In genomic region chr1:11479375-11479979, GRCh38 we compare ENCODE assay signal across 7 cellular contexts. TPM values are rescaled to one million over a fixed set of nuclear protein-coding genes. Genes with fewer than 3 reads are reported as not detected.
DNase-seq lines count a peak whose midpoint lies in the region; ATAC-seq and TF ChIP-seq lines count a peak whose summit lies in the region.

No MANE protein-coding gene starts in this region.

- TF ChIP-seq CTCF in H9 (conservative IDR thresholded peaks at IDR 0.05) (no peak), SK-N-SH (IDR thresholded peaks at IDR 0.05) (no peak), fibroblast of mammary gland (conservative IDR thresholded peaks at IDR 0.05; ENCODE audit: control insufficient read depth, insufficient read depth, low read depth, low read length) (no peak)

- no peak overlapping the region for H3K14ac ChIP-seq in H9 (ENCODE audit: insufficient read depth, low read length)

- CTCF ChIA-PET in SK-N-SH (lab: Yijun Ruan, JAX) = interaction anchor here (0.6 to 6.6 kb wide), 35 partner anchors 10 to 1081 kb away, joined by 3 to 63 read pairs (median 6); no protein-coding TSS in a partner anchor

- no peak overlapping the region for H4K91ac ChIP-seq in H9 (ENCODE audit: insufficient read length, low read depth, low read length)

- DNase-seq in H9 (peak; percentile 40), SK-N-SH (peak; percentile 64), fibroblast of mammary gland (ENCODE audit: low read depth) (no peak), NOMO-1 treated with dmso at 0.1 percent for 144 hours (lab: John Stamatoyannopoulos, UW; ENCODE audit: unreplicated experiment) (no peak), NCI-H1930 (lab: John Stamatoyannopoulos, UW) (no peak)

- H3K4me1 ChIP-seq in H9 (ENCODE audit: insufficient read depth, low read length) (no peaks in the 10 kb centered on the region), SK-N-SH (ENCODE audit: control insufficient read depth in 1 of 2, insufficient read depth in 2 of 2, low read depth in 1 of 2, low read length in 1 of 2) (peaks cover 0 to 53% of the 10 kb centered on the region in 2 experiments; a peak in 2 of 4 replicates)

- peaks cover 59% of the 10 kb centered on the region for H3K27me3 Mint-ChIP-seq in H9 (ENCODE audit: low read depth)

- H4K20me1 ChIP-seq in H9 (ENCODE audit: control insufficient read depth, insufficient read depth, insufficient read length) = no peaks in the 10 kb centered on the region
- H4K20me1 ChIP-seq in SK-N-SH (ENCODE audit: insufficient read depth) = no peaks in the 10 kb centered on the region

- H3K36me3 Mint-ChIP-seq in H9 (ENCODE audit: insufficient read depth in 1 of 3, low read depth in 3 of 3) = no peaks in the 10 kb centered on the region; a peak in 1 of 7 replicates

- POLR2A ChIA-PET in SK-N-SH (lab: Yijun Ruan, JAX) = interaction anchor here (0.7 to 1.9 kb wide), 20 partner anchors 14 to 868 kb away, joined by 3 to 26 read pairs (median 3); partner anchors contain the start of gene UBIAD1

- H3K9me2 ChIP-seq in SK-N-SH = no peaks in the 10 kb centered on the region

- H3K4me3 ChIP-seq in SK-N-SH (ENCODE audit: low read depth in 2 of 2, low read length in 1 of 2) = peak overlapping the region; percentile 66 to 75
- peak overlapping the region; percentile 29 for H3K4me3 ChIP-seq in fibroblast of mammary gland (ENCODE audit: control insufficient read depth, low read depth, low read length)
- H3K4me3 ChIP-seq in skin epidermis = peak overlapping the region; percentile 33 to 57 (median 38)

- no peak overlapping the region for H3K18ac ChIP-seq in H9 (ENCODE audit: insufficient read length, low read depth, low read length)

- no peak for TF ChIP-seq RAD21 in SK-N-SH (IDR thresholded peaks at IDR 0.05; ENCODE audit: low read length)

- no peaks in the 10 kb centered on the region for H3K79me1 ChIP-seq in H9 (ENCODE audit: insufficient read depth, low read depth, low read length, poor library complexity, severe bottlenecking)

- H3K4me3 Mint-ChIP-seq in H9 = peak overlapping the region; percentile 70 to 90

- peaks cover 10 to 16% of the 10 kb centered on the region in 2 experiments for H3K4me1 Mint-ChIP-seq in H9

- no peak overlapping the region for H3K56ac ChIP-seq in H9 (ENCODE audit: insufficient read length, low read depth, low read length)

- H2BK15ac ChIP-seq in H9 (ENCODE audit: low read depth, low read length) = no peak overlapping the region

- H3K23me2 ChIP-seq in H9 (ENCODE audit: insufficient read length, low read depth, low read length, poor library complexity, severe bottlenecking) = peaks cover 2% of the 10 kb centered on the region

- H3K27me3 ChIP-seq in H9 (ENCODE audit: insufficient read depth, low read length) = peaks cover 8% of the 10 kb centered on the region; the same call in 1 of the 2 replicates
- H3K27me3 ChIP-seq in SK-N-SH (ENCODE audit: insufficient read depth) = no peaks in the 10 kb centered on the region

- no peak overlapping the region for H2BK120ac ChIP-seq in H9 (ENCODE audit: low read depth, low read length, poor library complexity, severe bottlenecking)

- no peak overlapping the region for H4K8ac ChIP-seq in H9 (replicated peaks; ENCODE audit: insufficient read length, low read depth, low read length)

- H3K36me3 ChIP-seq in SK-N-SH (replicated peaks in 1 of 2; ENCODE audit: control insufficient read depth in 1 of 2, insufficient read depth in 2 of 2, low read length in 1 of 2) = no peaks in the 10 kb centered on the region

- H3K9ac ChIP-seq in H9 (ENCODE audit: extremely low read depth, insufficient read length, low read length) = peak overlapping the region; percentile 6
- peak overlapping the region; percentile 60; the same call in 1 of the 2 replicates for H3K9ac ChIP-seq in SK-N-SH

- H2AFZ ChIP-seq in H9 (ENCODE audit: low read length) (no peak overlapping the region), SK-N-SH (ENCODE audit: low read depth) (peak overlapping the region; percentile 82)

- no peaks in the 10 kb centered on the region for H3K79me2 ChIP-seq in H9 (ENCODE audit: insufficient read depth, low read length)
- no peaks in the 10 kb centered on the region for H3K79me2 ChIP-seq in SK-N-SH (ENCODE audit: insufficient read depth)

- no peak overlapping the region for H3K23ac ChIP-seq in H9 (ENCODE audit: insufficient read length, low read depth, low read length)

- no peak overlapping the region for H3K27ac Mint-ChIP-seq in H9

- peaks cover 0 to 3% of the 10 kb centered on the region in 2 experiments; a peak in 1 of 5 replicates for H3K9me3 Mint-ChIP-seq in H9

- no peak overlapping the region for H2BK5ac ChIP-seq in H9 (ENCODE audit: insufficient read length, low read length)

- TF ChIP-seq EP300 in SK-N-SH (IDR thresholded peaks at IDR 0.05; ENCODE audit: borderline replicate concordance in 1 of 2, low read depth in 1 of 2, low read length in 1 of 2) = no peak

- no CpG with 5 or more reads among the region's 52 CpGs for WGBS in H9 (ENCODE audit: extremely low coverage, insufficient read length, low lambda C conversion rate)
- WGBS in SK-N-SH (ENCODE audit: low lambda C conversion rate) = under 1% methylated on average over 21 of the region's 52 CpGs

- H3F3A ChIP-seq in SK-N-SH (replicated peaks; ENCODE audit: insufficient read depth) = no peaks in the 10 kb centered on the region

- H2BK12ac ChIP-seq in H9 (ENCODE audit: insufficient read length, low read depth, low read length) = no peak overlapping the region

- H2BK20ac ChIP-seq in H9 (ENCODE audit: low read depth, low read length, poor library complexity, severe bottlenecking) = no peak overlapping the region

- no peak for ATAC-seq in GM21825 (IDR thresholded peaks at IDR 0.05; ENCODE audit: unreplicated experiment)

- no peak overlapping the region for H3K27ac ChIP-seq in H9 (ENCODE audit: insufficient read length, low read depth, low read length)
- peak overlapping the region in 1 of 2 experiments; percentile 89; a peak in 2 of 4 replicates for H3K27ac ChIP-seq in SK-N-SH (ENCODE audit: low read depth in 2 of 2, low read length in 1 of 2)
- H3K27ac ChIP-seq in skin epidermis = no peak overlapping the region

- no peak overlapping the region for H3K4ac ChIP-seq in H9 (ENCODE audit: low read depth, low read length)

- no peak overlapping the region for H2AK5ac ChIP-seq in H9 (ENCODE audit: insufficient read length, low read length)

- no peak overlapping the region for H4K5ac ChIP-seq in H9 (ENCODE audit: insufficient read length, low read depth, low read length)

- H3K9me3 ChIP-seq in H9 (ENCODE audit: control insufficient read depth, low read depth, low read length) (no peaks in the 10 kb centered on the region), SK-N-SH (no peaks in the 10 kb centered on the region)

- H3T11ph ChIP-seq in H9 (ENCODE audit: low read length) = no peak overlapping the region

- peak overlapping the region; percentile 71 for H3K4me2 ChIP-seq in H9 (ENCODE audit: insufficient read depth, insufficient read length, low read length)
- H3K4me2 ChIP-seq in SK-N-SH = peak overlapping the region; percentile 94

TF ChIP-seq in SK-N-SH, 30 proteins besides CTCF, POLR2A, EP300 and RAD21:
- TF ChIP-seq RXRA (IDR thresholded peaks at IDR 0.05; ENCODE audit: borderline replicate concordance, low read depth) (no peak), TEAD4 (IDR thresholded peaks at IDR 0.05; ENCODE audit: borderline replicate concordance, insufficient read depth) (no peak), EZH2phosphoT487 (IDR thresholded peaks at IDR 0.05; ENCODE audit: borderline replicate concordance, low read depth) (no peak), TCF12 (IDR thresholded peaks at IDR 0.05) (no peak), SIN3A (IDR thresholded peaks at IDR 0.05; ENCODE audit: borderline replicate concordance, low read depth, low read length) (no peak), ELF1 (IDR thresholded peaks at IDR 0.05) (no peak), YY1 (IDR thresholded peaks at IDR 0.05; ENCODE audit: low read depth) (no peak), FOXJ3 (CRISPR knock-in tag; IDR thresholded peaks at IDR 0.05) (no peak), PBX3 (IDR thresholded peaks at IDR 0.05) (no peak)

RNA-seq across cellular contexts. Expression of gene DISP3, which starts 0.5 kb away (rescaled TPM):
- total RNA-seq in H9 (2021) = 3.5 and 3.6 TPM in 2 replicates
- 0.08 and 0.15 TPM in 2 replicates for polyA plus RNA-seq in SK-N-SH (2012; rRNA removed)
- polyA plus RNA-seq in SK-N-SH (2012; cell fraction: cytosol; rRNA removed) = 0.05 and 0.13 TPM in 2 replicates
- 0.39 and 0.46 TPM in 2 replicates for polyA plus RNA-seq in SK-N-SH (2012; cell fraction: nucleus; rRNA removed)

Comparison
In these comparisons a context has a peak if more than half of its experiments do, and no peak if none do; other contexts are left out.
1. DNase-seq: peak in H9 (single experiment) and SK-N-SH (single experiment); none in fibroblast of mammary gland (single experiment), NOMO-1 treated with dmso at 0.1 percent for 144 hours (single experiment) and NCI-H1930 (0 of 2).
2. Peak in every context shown above with its lines, with median percentiles within 50 percentile points of each other: H3K4me3 ChIP-seq.